In the genomic region with DNA sequence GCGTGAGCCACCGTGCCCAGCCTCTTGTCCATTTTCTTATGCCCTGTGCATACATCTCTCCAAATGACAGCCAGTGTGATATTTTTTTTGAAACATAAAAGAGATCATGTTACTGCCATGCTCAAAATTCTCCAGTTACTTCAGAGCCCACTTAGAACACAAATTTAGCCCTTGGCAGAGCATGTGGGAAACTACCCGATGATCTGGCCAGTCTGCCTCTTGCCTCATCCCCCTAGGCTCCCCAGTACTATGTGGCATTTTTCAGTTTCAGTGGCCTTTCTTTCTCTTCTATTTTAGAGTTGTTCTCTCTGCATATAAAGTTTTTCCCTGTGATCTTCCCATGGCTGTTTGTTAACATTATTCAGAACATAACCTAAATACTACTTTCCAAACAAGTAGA, we compare ENCODE assay signal across 20 cellular contexts.
"Had no signal": no experiment of that assay in that cellular context is flagged by ENCODE, and none has a peak within 500 bp of the region (broad histone marks: within the 10 kb centered on the region; RNA-seq: fewer than 3 reads in every experiment).

No MANE protein-coding gene starts in this region.

- H3K27me3 ChIP-seq: foreskin keratinocyte, neutrophil, stomach had no signal

- H3K9me3 ChIP-seq: neutrophil, stomach, thoracic aorta had no signal

- H3K9me3 Mint-ChIP-seq: endodermal cell; naive thymus-derived CD4-positive, alpha-beta T cell had no signal

- H3K4me3 ChIP-seq: coronary artery, stomach, thoracic aorta had no signal

- H3K36me3 Mint-ChIP-seq: immature natural killer cell; naive thymus-derived CD4-positive, alpha-beta T cell had no signal

- H3K27ac Mint-ChIP-seq: endodermal cell, immature natural killer cell had no signal

- DNase-seq: effector CD4-positive, alpha-beta T cell; endodermal cell; erythroblast; foreskin keratinocyte; immature natural killer cell; mammary epithelial cell; naive thymus-derived CD4-positive, alpha-beta T cell; posterior cingulate gyrus; small intestine; stimulated activated CD4-positive, alpha-beta T cell treated with anti-CD3 and anti-CD28 coated beads, Interleukin-12 subunit alpha, Interleukin-12 subunit beta, amount 100 ng/mL, for 4 hours; stimulated activated naive CD4-positive, alpha-beta T cell; stomach; substantia nigra; trophoblast cell had no signal

- H3K4me3 Mint-ChIP-seq: endodermal cell; immature natural killer cell; naive thymus-derived CD4-positive, alpha-beta T cell had no signal

- ATAC-seq: foreskin keratinocyte; naive thymus-derived CD4-positive, alpha-beta T cell had no signal

- H3K4me1 ChIP-seq: foreskin keratinocyte had no signal

- H3K4me1 Mint-ChIP-seq: endodermal cell, immature natural killer cell had no signal

- H3K36me3 ChIP-seq: neutrophil, stomach, thoracic aorta had no signal

- FAIRE-seq: endothelial cell of umbilical vein, keratinocyte, small intestine, urothelium cell line had no signal

- H3K27ac ChIP-seq: coronary artery, foreskin keratinocyte, neutrophil, stomach, thoracic aorta had no signal
